8 cellular contexts compared by ENCODE assay signal in the genomic region with DNA sequence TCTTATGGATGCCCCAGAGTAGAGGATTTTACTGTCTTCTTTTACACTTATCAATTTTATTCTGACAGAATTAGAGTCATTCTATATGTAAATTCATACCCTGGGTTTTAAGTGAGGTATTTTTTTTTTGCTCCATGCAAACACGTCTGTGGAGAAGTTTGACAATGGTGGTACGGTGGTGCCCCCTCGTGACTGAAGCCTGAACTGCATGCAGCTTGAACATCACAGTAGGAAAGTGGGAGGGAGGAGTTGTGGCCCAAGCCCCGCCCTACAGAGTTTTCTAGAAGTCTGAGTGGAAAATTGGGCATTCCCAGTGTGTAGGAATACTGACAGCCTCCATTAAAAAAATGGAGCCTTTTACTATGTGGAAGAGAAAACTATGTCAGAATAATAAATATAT.
DNase-seq lines count a peak whose midpoint lies in the region; ATAC-seq lines count a peak whose summit lies in the region.

No MANE protein-coding gene starts in this region.

- H3K4me3 ChIP-seq in mesendoderm (ENCODE audit: low read length), result no peak overlapping the region

- no peak overlapping the region for H4K5ac ChIP-seq in mesendoderm (ENCODE audit: low read length)

- H3K79me2 ChIP-seq in mesendoderm (ENCODE audit: control insufficient read depth, insufficient read depth, low read length), result no peaks in the 10 kb centered on the region

- no CpG with 5 or more reads among the region's 4 CpGs for WGBS in mesendoderm (ENCODE audit: extremely low coverage, insufficient coverage, low lambda C conversion rate)

- H3K23ac ChIP-seq in mesendoderm (ENCODE audit: low read length), result no peak overlapping the region

- no peak overlapping the region for H3K18ac ChIP-seq in mesendoderm (ENCODE audit: low read length)

- no peak overlapping the region for H2BK120ac ChIP-seq in mesendoderm (ENCODE audit: low read depth, low read length)

- H2AK5ac ChIP-seq in mesendoderm (ENCODE audit: low read length), result no peak overlapping the region

- H2BK5ac ChIP-seq in mesendoderm (ENCODE audit: low read length), result no peak overlapping the region

- H3K4me2 ChIP-seq in mesendoderm (ENCODE audit: low read length), result no peak overlapping the region

- DNase-seq in COLO829 (ENCODE audit: low spot score) (peak; percentile 50), NCI-H526 treated with DMSO at 0.1 percent for 48 hours (lab: John Stamatoyannopoulos, UW) (peak; percentile 36), mesendoderm (peak; percentile 76)
- peak; percentile 86 to 87 for DNase-seq in activated CD4-positive, alpha-beta T cell treated with anti-CD3 and anti-CD28 coated beads, Interleukin-2, amount 50 U/mL, for 48 hours
- peak; percentile 70 for DNase-seq in effector CD4-positive, alpha-beta T cell
- DNase-seq in stimulated activated CD8-positive, alpha-beta memory T cell treated with anti-CD3 and anti-CD28 coated beads, Interleukin-2, amount 100 ng/mL, for 1 hour (ENCODE audit: low read depth in 2 of 2), result peak; percentile 56 to 63

- no peaks in the 10 kb centered on the region for H3K4me1 ChIP-seq in mesendoderm (ENCODE audit: control insufficient read depth, low read depth, low read length)

- no peak overlapping the region for H3K27ac ChIP-seq in mesendoderm (ENCODE audit: low read depth, low read length)

- no peak overlapping the region for H3K56ac ChIP-seq in mesendoderm (ENCODE audit: low read length)

- no peaks in the 10 kb centered on the region for H3K79me1 ChIP-seq in mesendoderm (ENCODE audit: low read length)

- H3K36me3 ChIP-seq in mesendoderm (ENCODE audit: control insufficient read depth, insufficient read depth, low read length), result no peaks in the 10 kb centered on the region

- no peak overlapping the region for H2BK15ac ChIP-seq in mesendoderm (replicated peaks; ENCODE audit: low read depth)

- ATAC-seq in GM19452 (IDR thresholded peaks at IDR 0.05; ENCODE audit: unreplicated experiment) (peak; percentile 91), HG03469 (IDR thresholded peaks at IDR 0.05; ENCODE audit: unreplicated experiment) (peak; percentile 82)

- no peak overlapping the region for H3K9ac ChIP-seq in mesendoderm (ENCODE audit: low read length)

- no peak overlapping the region for H4K8ac ChIP-seq in mesendoderm (ENCODE audit: low read depth, low read length)

- no peaks in the 10 kb centered on the region for H3K27me3 ChIP-seq in mesendoderm (ENCODE audit: insufficient read depth, low read length, poor library complexity)

- no peak overlapping the region for H3K4ac ChIP-seq in mesendoderm (ENCODE audit: low read depth, low read length)

Comparison
In these comparisons a context has a peak if more than half of its experiments do, and no peak if none do; other contexts are left out.
1. DNase-seq: peak in every context shown above with its lines; median percentile 86 in activated CD4-positive, alpha-beta T cell treated with anti-CD3 and anti-CD28 coated beads, Interleukin-2, amount 50 U/mL, for 48 hours; 76 in mesendoderm; 70 in effector CD4-positive, alpha-beta T cell; 60 in stimulated activated CD8-positive, alpha-beta memory T cell treated with anti-CD3 and anti-CD28 coated beads, Interleukin-2, amount 100 ng/mL, for 1 hour; 50 in COLO829; 36 in NCI-H526 treated with DMSO at 0.1 percent for 48 hours.